20 cellular contexts compared by ENCODE assay signal in the genomic region with DNA sequence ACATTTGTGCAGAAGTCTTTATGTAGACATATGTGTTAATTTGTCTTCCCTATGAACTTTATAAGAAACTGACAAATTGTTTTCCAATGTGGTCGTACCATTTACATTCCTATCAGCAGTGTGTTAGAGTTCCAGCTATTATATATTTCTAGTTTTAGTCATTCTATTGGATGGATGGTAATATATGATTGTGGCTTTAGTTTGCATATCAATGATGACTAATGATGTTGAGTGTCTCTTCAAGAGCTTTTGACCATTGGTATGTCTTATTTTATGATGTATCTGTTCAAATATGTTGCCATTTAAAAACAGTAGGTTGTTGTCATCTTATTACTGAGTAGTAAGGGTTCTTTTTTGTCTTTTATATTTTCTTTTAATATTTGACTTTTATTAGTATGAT. TPM values are rescaled to one million over a fixed set of nuclear protein-coding genes. Genes with fewer than 3 reads are reported as not detected.
DNase-seq lines count a peak whose midpoint lies in the region; ATAC-seq, FAIRE-seq and TF ChIP-seq lines count a peak whose summit lies in the region.
"Had no signal": no experiment of that assay in that cellular context is flagged by ENCODE, and none has a peak within 500 bp of the region (broad histone marks: within the 10 kb centered on the region; RNA-seq: fewer than 3 reads in every experiment).

No MANE protein-coding gene starts in this region.

- DNase-seq in ELR (ENCODE audit: low read depth) (peak; percentile 83), M059J (ENCODE audit: low read depth) (peak; percentile 43), bronchial epithelial cell (ENCODE audit: low read depth) (peak; percentile 45), kidney tubule cell (ENCODE audit: low spot score) (peak; percentile 25), breast epithelium (ENCODE audit: low spot score in 2 of 2) (no peak)
- no peak for DNase-seq in activated CD4-positive, alpha-beta T cell treated with anti-CD3 and anti-CD28 coated beads for 1 hour
- DNase-seq: Caco-2; CD4-positive, CD25-positive, alpha-beta regulatory T cell; DMS153; H7; KBM-7; NCI-H1436 treated with DMSO at 0.1 percent for 48 hours; NCI-H2029 treated with DMSO at 0.1 percent for 48 hours; NCI-H2171 treated with DMSO at 0.1 percent for 48 hours; NCI-H510A; NCI-H82; PC-3 had no signal

- intact Hi-C loops in breast epithelium (cut with DNase I; ENCODE audit: low total_unique reads) = no loop called here

- H3K27me3 ChIP-seq in bronchial epithelial cell (ENCODE audit: control insufficient read depth, insufficient read depth, low read length) (no peaks in the 10 kb centered on the region), breast epithelium (no peaks in the 10 kb centered on the region)
- H3K27me3 ChIP-seq: SJSA1 had no signal

- H3K9me3 ChIP-seq in breast epithelium = no peaks in the 10 kb centered on the region
- H3K9me3 ChIP-seq: Caco-2, SJSA1 had no signal

- H3K4me3 ChIP-seq in bronchial epithelial cell (ENCODE audit: low read depth, low read length) = no peak overlapping the region
- no peak overlapping the region for H3K4me3 ChIP-seq in breast epithelium
- H3K4me3 ChIP-seq: SJSA1 had no signal

- TF ChIP-seq POLR2A in breast epithelium (IDR thresholded peaks at IDR 0.05) = no peak

- H3K4me1 ChIP-seq in breast epithelium = no peaks in the 10 kb centered on the region
- H3K4me1 ChIP-seq: Caco-2 had no signal

- H3K27ac ChIP-seq in breast epithelium = no peak overlapping the region
- H3K27ac ChIP-seq: SJSA1 had no signal

- ATAC-seq in GM18858 (IDR thresholded peaks at IDR 0.05; ENCODE audit: unreplicated experiment) = no peak
- ATAC-seq in GM18511 (IDR thresholded peaks at IDR 0.05; ENCODE audit: unreplicated experiment) = no peak
- ATAC-seq: PC-3 had no signal

- H3K36me3 ChIP-seq in bronchial epithelial cell (ENCODE audit: control insufficient read depth, insufficient read depth, low read length) (no peaks in the 10 kb centered on the region), breast epithelium (no peaks in the 10 kb centered on the region)
- H3K36me3 ChIP-seq: SJSA1 had no signal

- no peak for TF ChIP-seq CTCF in bronchial epithelial cell (IDR thresholded peaks at IDR 0.05; ENCODE audit: insufficient read depth, low read length, severe bottlenecking)
- TF ChIP-seq CTCF in breast epithelium (IDR thresholded peaks at IDR 0.05) = no peak

- no peak for FAIRE-seq in bronchial epithelial cell (lab: Jason Lieb, UNC)

RNA-seq across cellular contexts. Expression of a gene that starts 16.1 kb away (rescaled TPM):
- 4.5 and 6.9 TPM in 2 replicates for total RNA-seq in M059J (2014; rRNA removed; shearing (Covaris generic))
- 5.1 and 5.5 TPM in 2 replicates for total RNA-seq in bronchial epithelial cell
- total RNA-seq in breast epithelium = 10 to 100 TPM; 21.9 to 31.3 (median 23.6) TPM

Comparison
In these comparisons a context has a peak if more than half of its experiments do, and no peak if none do; other contexts are left out.
1. DNase-seq: peak in ELR (single experiment), M059J (single experiment), bronchial epithelial cell (single experiment) and kidney tubule cell (single experiment); none in activated CD4-positive, alpha-beta T cell treated with anti-CD3 and anti-CD28 coated beads for 1 hour (single experiment) and breast epithelium (0 of 2).